Comparison of ENCODE assay signal across 8 cellular contexts in genomic region chr11:89379976-89380751, GRCh38.
DNase-seq lines count a peak whose midpoint lies in the region; ATAC-seq and TF ChIP-seq lines count a peak whose summit lies in the region.
"Not testable (repeated sequence)": the region's sequence is repeated elsewhere in the genome, so short reads cannot be mapped to it uniquely, and the experiment has no call there.

No MANE protein-coding gene starts in this region.

- CTCF ChIA-PET in PC-3 (lab: Charles Lee), result not testable (repeated sequence)

- intact Hi-C loops in PC-3 (cut with micrococcal nuclease), result not testable (repeated sequence)

- H3K27ac ChIP-seq in PC-3 (ENCODE audit: low read length) (peak overlapping the region; percentile 18; the same call in 1 of the 2 replicates), hepatocyte (peak overlapping the region; percentile 78), osteoblast (ENCODE audit: low read depth, low read length) (peak overlapping the region; percentile 83)

- H3K79me2 ChIP-seq in PC-3 (ENCODE audit: low read length); hepatocyte; osteoblast (ENCODE audit: insufficient read depth, low read length): not testable (repeated sequence)

- not testable (repeated sequence) for H3K27me3 Mint-ChIP-seq in type B pancreatic cell

- not testable (repeated sequence) for H3K9me3 ChIP-seq in PC-3 (ENCODE audit: low read length); hepatocyte (ENCODE audit: low read depth); osteoblast (ENCODE audit: low read depth, low read length)

- 0 out of 2 replicates have a peak, but pooled peaks have one; percentile 35 for ATAC-seq in PC-3

- not testable (repeated sequence) for BruUV-seq in PC-3 (replicated peaks; lab: Mats Ljungman, UMichigan)

- not testable (repeated sequence) for H3K36me3 Mint-ChIP-seq in type B pancreatic cell

- H3K4me2 ChIP-seq in PC-3 (ENCODE audit: low read length), result peak overlapping the region; percentile 47
- peak overlapping the region; percentile 25 for H3K4me2 ChIP-seq in hepatocyte
- peak overlapping the region; percentile 55 for H3K4me2 ChIP-seq in osteoblast (ENCODE audit: insufficient read depth, low read length)

- POLR2A ChIA-PET in PC-3 (lab: Charles Lee; ENCODE audit: unreplicated experiment), result not testable (repeated sequence)

- H3K9me2 ChIP-seq in PC-3 (replicated peaks; ENCODE audit: low read length); hepatocyte (replicated peaks; ENCODE audit: insufficient read depth): not testable (repeated sequence)

- not testable (repeated sequence) for H3K9ac ChIP-seq in PC-3 (ENCODE audit: low read length)

- DNase-seq in ELR (ENCODE audit: low read depth), result peak; percentile 57
- DNase-seq in PC-3, result peak; percentile 18
- DNase-seq in astrocyte of the hippocampus (ENCODE audit: low read depth, low spot score), result peak; percentile 26
- peak; percentile 54 to 94 for DNase-seq in dermis microvascular lymphatic vessel endothelial cell (ENCODE audit: low read depth in 2 of 2)
- DNase-seq in fibroblast of the aortic adventitia (ENCODE audit: low read depth), result peak; percentile 49
- not testable (repeated sequence) for DNase-seq in hepatocyte (ENCODE audit: low spot score); osteoblast (ENCODE audit: insufficient read length, low spot score, missing footprints); type B pancreatic cell (ENCODE audit: extremely low spot score, unreplicated experiment)

- peak overlapping the region; percentile 91 for H3K27ac Mint-ChIP-seq in type B pancreatic cell

- not testable (repeated sequence) for H3K36me3 ChIP-seq in PC-3 (ENCODE audit: low read depth, low read length); hepatocyte (replicated peaks; ENCODE audit: insufficient read depth, low read depth); osteoblast (ENCODE audit: insufficient read depth, low read length)

- H3F3A ChIP-seq in PC-3 (ENCODE audit: low read length, unreplicated experiment), result not testable (repeated sequence)

- H3K4me1 Mint-ChIP-seq in type B pancreatic cell (ENCODE audit: unreplicated experiment), result not testable (repeated sequence)

- H2AFZ ChIP-seq in PC-3 (ENCODE audit: low read length); hepatocyte: not testable (repeated sequence)
- peak overlapping the region; percentile 47 for H2AFZ ChIP-seq in osteoblast (ENCODE audit: low read length)

- not testable (repeated sequence) for H4K20me1 ChIP-seq in PC-3 (ENCODE audit: low read length); hepatocyte (ENCODE audit: insufficient read depth, poor library complexity, severe bottlenecking); osteoblast (ENCODE audit: insufficient read depth, low read length)

- TF ChIP-seq CTCF in PC-3 (conservative IDR thresholded peaks at IDR 0.05; ENCODE audit: low read depth, low read length); fibroblast of the aortic adventitia (IDR thresholded peaks at IDR 0.05; ENCODE audit: insufficient read depth, low read length); hepatocyte (IDR thresholded peaks at IDR 0.05; ENCODE audit: poor library complexity); osteoblast (IDR thresholded peaks at IDR 0.05; ENCODE audit: extremely low read depth, low read depth, low read length); type B pancreatic cell (conservative IDR thresholded peaks at IDR 0.05): not testable (repeated sequence)

- H3K9me3 Mint-ChIP-seq in type B pancreatic cell, result not testable (repeated sequence)

- H3K4me1 ChIP-seq in PC-3 (ENCODE audit: insufficient read depth, low read length) (peaks cover 16% of the 10 kb centered on the region), osteoblast (ENCODE audit: insufficient read depth, low read length) (peaks cover 21% of the 10 kb centered on the region)
- H3K4me1 ChIP-seq in hepatocyte (ENCODE audit: insufficient read depth), result not testable (repeated sequence)

- H3K4me3 ChIP-seq in PC-3 (ENCODE audit: low read length); fibroblast of the aortic adventitia (ENCODE audit: low read depth, low read length); hepatocyte; osteoblast (ENCODE audit: insufficient read depth, low read length): not testable (repeated sequence)

- H3K4me3 Mint-ChIP-seq in type B pancreatic cell, result peak overlapping the region; percentile 70

- H3K27me3 ChIP-seq in PC-3 (ENCODE audit: low read length); hepatocyte; osteoblast (ENCODE audit: insufficient read depth, low read length): not testable (repeated sequence)

Comparison
In these comparisons a context has a peak if more than half of its experiments do, and no peak if none do; other contexts are left out.
1. H3K27ac ChIP-seq: peak in every context shown above with its lines; median percentile 83 in osteoblast; 78 in hepatocyte; 18 in PC-3.